In the genomic region with DNA sequence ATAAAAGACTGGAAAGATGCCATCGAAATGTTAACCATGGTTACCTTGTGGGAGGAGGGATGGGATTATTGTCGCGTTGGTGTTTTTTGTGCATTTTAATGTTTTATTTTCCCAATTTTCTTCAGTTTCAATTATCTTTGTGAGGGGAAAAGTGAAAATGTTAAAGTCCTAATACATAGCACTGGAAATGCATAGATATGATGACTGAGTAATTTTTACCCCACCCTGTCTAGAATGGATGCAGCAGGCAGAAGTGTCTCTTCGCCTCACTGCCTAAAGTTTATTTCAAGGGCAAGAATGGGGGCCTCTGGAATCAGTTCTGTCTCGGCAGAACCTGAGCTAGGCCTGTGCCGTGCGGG, we compare ENCODE assay signal across 12 cellular contexts. TPM values are rescaled to one million over a fixed set of nuclear protein-coding genes. Genes with fewer than 3 reads are reported as not detected.
DNase-seq lines count a peak whose midpoint lies in the region; ATAC-seq, FAIRE-seq and TF ChIP-seq lines count a peak whose summit lies in the region.
"Had no signal": no experiment of that assay in that cellular context is flagged by ENCODE, and none has a peak within 500 bp of the region (broad histone marks: within the 10 kb centered on the region; RNA-seq: fewer than 3 reads in every experiment).

No MANE protein-coding gene starts in this region.

- no peak for TF ChIP-seq CTCF in A549 (IDR thresholded peaks at IDR 0.05)
- TF ChIP-seq CTCF in GM23338 (conservative IDR thresholded peaks at IDR 0.05; ENCODE audit: low read depth in 2 of 2) = no peak
- no peak for TF ChIP-seq CTCF in activated CD8-positive, alpha-beta T cell treated with anti-CD3 and anti-CD28 coated beads for 36 hours (IDR thresholded peaks at IDR 0.05)

- H3F3A ChIP-seq in GM23338 (replicated peaks; ENCODE audit: low read depth) = peaks cover 22% of the 10 kb centered on the region

- H3K9me2 ChIP-seq in GM23338 (ENCODE audit: insufficient read depth) = no peaks in the 10 kb centered on the region

- no peaks in the 10 kb centered on the region for H3K36me3 ChIP-seq in GM23338 (ENCODE audit: insufficient read depth)
- H3K36me3 ChIP-seq: left lung, SJSA1, upper lobe of left lung had no signal

- H3K36me3 Mint-ChIP-seq in GM23338 (ENCODE audit: low read depth) = no peaks in the 10 kb centered on the region
- no peaks in the 10 kb centered on the region for H3K36me3 Mint-ChIP-seq in activated CD8-positive, alpha-beta T cell treated with anti-CD3 and anti-CD28 coated beads for 36 hours (ENCODE audit: low read depth)
- no peaks in the 10 kb centered on the region for H3K36me3 Mint-ChIP-seq in immature natural killer cell

- peak overlapping the region; percentile 95 for H2AFZ ChIP-seq in GM23338

- TF ChIP-seq POLR2A in A549 (IDR thresholded peaks at IDR 0.05; ENCODE audit: low read length) = no peak

- H3K4me3 ChIP-seq in A549 (peak overlapping the region; percentile 45), GM23338 (peak overlapping the region; percentile 65)

- peak overlapping the region; percentile 69 for H3K4me3 Mint-ChIP-seq in GM23338
- H3K4me3 Mint-ChIP-seq in activated CD8-positive, alpha-beta T cell treated with anti-CD3 and anti-CD28 coated beads for 36 hours = peak overlapping the region; percentile 67
- H3K4me3 Mint-ChIP-seq in immature natural killer cell = peak overlapping the region; percentile 58 to 79 (median 70)

- intact Hi-C loops in activated CD8-positive, alpha-beta T cell treated with anti-CD3 and anti-CD28 coated beads for 36 hours (cut with micrococcal nuclease) = no loop called here

- H3K4me2 ChIP-seq in A549 = peak overlapping the region; percentile 69
- peak overlapping the region; percentile 92 for H3K4me2 ChIP-seq in GM23338

- H3K27ac Mint-ChIP-seq in GM23338 (no peak overlapping the region), immature natural killer cell (no peak overlapping the region)
- H3K27ac Mint-ChIP-seq in activated CD8-positive, alpha-beta T cell treated with anti-CD3 and anti-CD28 coated beads for 36 hours = no peak overlapping the region

- TF ChIP-seq RAD21 in A549 (conservative IDR thresholded peaks at IDR 0.05 in 1 of 2, IDR thresholded peaks at IDR 0.05 in 1 of 2) = no peak

- no peaks in the 10 kb centered on the region for H3K4me1 ChIP-seq in A549
- peaks cover 47% of the 10 kb centered on the region for H3K4me1 ChIP-seq in GM23338 (ENCODE audit: insufficient read depth)

- WGBS in A549 (ENCODE audit: missing lambda C conversion rate) = 50% methylated on average over 7 of the region's 7 CpGs

- peaks cover 66% of the 10 kb centered on the region for H3K27me3 ChIP-seq in GM23338 (ENCODE audit: insufficient read depth)

- H3K9me3 Mint-ChIP-seq in GM23338 (no peaks in the 10 kb centered on the region; the same call in 2 of the 3 replicates), immature natural killer cell (peaks cover 0 to 2% (median 0%) of the 10 kb centered on the region in 6 donors)
- no peaks in the 10 kb centered on the region for H3K9me3 Mint-ChIP-seq in activated CD8-positive, alpha-beta T cell treated with anti-CD3 and anti-CD28 coated beads for 36 hours

- TF ChIP-seq EP300 in A549 (IDR thresholded peaks at IDR 0.05) = no peak

- H3K27ac ChIP-seq in A549 = peak overlapping the region; percentile 69 to 93
- no peak overlapping the region for H3K27ac ChIP-seq in GM23338 (ENCODE audit: low read depth)
- H3K27ac ChIP-seq: left lung, SJSA1, upper lobe of left lung had no signal

- no peak for FAIRE-seq in A549 (lab: Jason Lieb, UNC)

- H3K9me3 ChIP-seq in A549 = no peaks in the 10 kb centered on the region
- H3K9me3 ChIP-seq: left lung, upper lobe of left lung had no signal

- CTCF ChIA-PET in A549 (lab: Yijun Ruan, JAX) = interaction anchor here (0.6 to 9.0 kb wide), 32 partner anchors 8 to 604 kb away, joined by 3 to 82 read pairs (median 4); partner anchors contain the start of genes CEP70, FOXL2, FOXL2NB and MRPS22
- CTCF ChIA-PET in activated CD8-positive, alpha-beta T cell treated with anti-CD3 and anti-CD28 coated beads for 36 hours (lab: Charles Lee) = interaction anchor here (0.7 to 8.0 kb wide), 35 partner anchors 8 to 524 kb away, joined by 3 to 118 read pairs (median 4); partner anchors contain the start of genes CEP70, FOXL2 and FOXL2NB

- H4K20me1 ChIP-seq in GM23338 (replicated peaks; ENCODE audit: insufficient read depth) = peaks cover 3% of the 10 kb centered on the region

- ATAC-seq in A549 = no peak
- ATAC-seq in GM23338 = no peak; the same call in 2 of the 3 replicates
- ATAC-seq in activated CD8-positive, alpha-beta T cell treated with anti-CD3 and anti-CD28 coated beads for 36 hours = no peak
- ATAC-seq in HG02885 (IDR thresholded peaks at IDR 0.05; ENCODE audit: poor library complexity, unreplicated experiment) = no peak

- DNase-seq in A549 (ENCODE audit: low read depth in 1 of 2, low spot score in 1 of 2) (no peak), GM23338 (ENCODE audit: low spot score) (no peak), immature natural killer cell (no peak), iPS-NIHi11 (ENCODE audit: low spot score) (no peak), NCI-H69 (lab: John Stamatoyannopoulos, UW) (no peak), HUDEP-2 (lab: John Stamatoyannopoulos, UW; ENCODE audit: unreplicated experiment in 76 of 76) (no peak)
- DNase-seq in activated CD8-positive, alpha-beta T cell treated with anti-CD3 and anti-CD28 coated beads for 36 hours = no peak
- DNase-seq: NCI-H2081 treated with DMSO at 0.1 percent for 48 hours had no signal

- peaks cover 68% of the 10 kb centered on the region for H3K27me3 Mint-ChIP-seq in GM23338 (ENCODE audit: insufficient read depth, low read depth, poor library complexity)
- peaks cover 65% of the 10 kb centered on the region for H3K27me3 Mint-ChIP-seq in activated CD8-positive, alpha-beta T cell treated with anti-CD3 and anti-CD28 coated beads for 36 hours
- H3K27me3 Mint-ChIP-seq in immature natural killer cell (ENCODE audit: low read depth in 3 of 3) = peaks cover 8 to 38% (median 26%) of the 10 kb centered on the region in 3 donors

- H3K4me1 Mint-ChIP-seq in GM23338 (peaks cover 47% of the 10 kb centered on the region), immature natural killer cell (peaks cover 38 to 46% of the 10 kb centered on the region in 2 donors)
- H3K4me1 Mint-ChIP-seq in activated CD8-positive, alpha-beta T cell treated with anti-CD3 and anti-CD28 coated beads for 36 hours (ENCODE audit: low read depth) = peaks cover 31% of the 10 kb centered on the region

- POLR2A ChIA-PET in A549 (lab: Yijun Ruan, JAX) = interaction anchor here (1.1 to 1.2 kb wide), 3 partner anchors 12 to 418 kb away, joined by 3 to 8 read pairs (median 4); partner anchors contain the start of genes CEP70, FOXL2 and FOXL2NB
- POLR2A ChIA-PET in activated CD8-positive, alpha-beta T cell treated with anti-CD3 and anti-CD28 coated beads for 36 hours (lab: Charles Lee) = interaction anchor here (1.0 kb wide), 1 partner anchor 12 kb away, joined by 4 read pairs; no protein-coding TSS in a partner anchor

- no peaks in the 10 kb centered on the region for H3K79me2 ChIP-seq in GM23338 (replicated peaks; ENCODE audit: insufficient read depth)

TF ChIP-seq in A549, 52 proteins besides CTCF, POLR2A, EP300 and RAD21:
- TF ChIP-seq PHF8 (IDR thresholded peaks at IDR 0.05; ENCODE audit: borderline replicate concordance, low read depth) = no peak
- TF ChIP-seq, protein P1, sequence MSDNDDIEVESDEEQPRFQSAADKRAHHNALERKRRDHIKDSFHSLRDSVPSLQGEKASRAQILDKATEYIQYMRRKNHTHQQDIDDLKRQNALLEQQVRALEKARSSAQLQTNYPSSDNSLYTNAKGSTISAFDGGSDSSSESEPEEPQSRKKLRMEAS (IDR thresholded peaks at IDR 0.05) = no peak
- TF ChIP-seq MAFK (IDR thresholded peaks at IDR 0.05; ENCODE audit: partially characterized antibody) = peak; percentile 25
- TF ChIP-seq RARB (CRISPR knock-in tag; IDR thresholded peaks at IDR 0.05) = no peak

TF ChIP-seq in GM23338, 12 proteins besides CTCF, POLR2A, EP300 and RAD21 (continues in another document):
- TF ChIP-seq, protein P2, sequence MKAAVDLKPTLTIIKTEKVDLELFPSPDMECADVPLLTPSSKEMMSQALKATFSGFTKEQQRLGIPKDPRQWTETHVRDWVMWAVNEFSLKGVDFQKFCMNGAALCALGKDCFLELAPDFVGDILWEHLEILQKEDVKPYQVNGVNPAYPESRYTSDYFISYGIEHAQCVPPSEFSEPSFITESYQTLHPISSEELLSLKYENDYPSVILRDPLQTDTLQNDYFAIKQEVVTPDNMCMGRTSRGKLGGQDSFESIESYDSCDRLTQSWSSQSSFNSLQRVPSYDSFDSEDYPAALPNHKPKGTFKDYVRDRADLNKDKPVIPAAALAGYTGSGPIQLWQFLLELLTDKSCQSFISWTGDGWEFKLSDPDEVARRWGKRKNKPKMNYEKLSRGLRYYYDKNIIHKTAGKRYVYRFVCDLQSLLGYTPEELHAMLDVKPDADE (IDR thresholded peaks at IDR 0.05) = no peak
- TF ChIP-seq CREB1 (CRISPR knock-in tag; IDR thresholded peaks at IDR 0.05; ENCODE audit: low read depth) (no peak), POLR2AphosphoS5 (IDR thresholded peaks at IDR 0.05; ENCODE audit: low read depth) (no peak), ZNF331 (CRISPR knock-in tag; IDR thresholded peaks at IDR 0.05; ENCODE audit: low read depth) (no peak)

RNA-seq across cellular contexts. Expression of gene FOXL2, which starts 11.5 kb away (rescaled TPM):
- polyA plus RNA-seq in A549 (2011; rRNA removed) = 0.90 and 1.2 TPM in 2 replicates
- 1.7 and 2.8 TPM in 2 replicates for polyA plus RNA-seq in A549 (2012; cell fraction: cytosol; rRNA removed)
- 2.6 and 3.0 TPM in 2 replicates for polyA plus RNA-seq in A549 (2012; cell fraction: nucleus; rRNA removed)
- polyA plus RNA-seq in A549 (2017; fragmentation: RNase III; extraction: RNeasy Plus Mini Kit Qiagen cat#74134 plus additional on column Dnase treatment) = 2.7 to 3.6 TPM (median 3.1 TPM) in 3 replicates
- 0.91 and 1.0 TPM in 2 replicates for polyA minus RNA-seq in A549 (2011; rRNA and poly(A)+ RNA removed)
- 2.3 and 3.5 TPM in 2 replicates for total RNA-seq in GM23338 (2014; rRNA removed; shearing (Covaris generic))
- polyA plus RNA-seq in GM23338 (2016; fragmentation: Nextera tagmentation; extraction: Ambion mirVana) = 0.89 and 1.2 TPM in 2 replicates
- total RNA-seq in activated CD8-positive, alpha-beta T cell treated with anti-CD3 and anti-CD28 coated beads for 36 hours = not detected
- polyA plus RNA-seq in immature natural killer cell = not detected
- total RNA-seq: left lung, SJSA1 had no signal

RNA-seq across cellular contexts. Expression of gene FOXL2NB, which starts 11.5 kb away (rescaled TPM):
- polyA plus RNA-seq in A549 (2011; rRNA removed) (2.2 and 2.3 TPM in 2 replicates), A549 (2017; fragmentation: RNase III; extraction: RNeasy Plus Mini Kit Qiagen cat#74134 plus additional on column Dnase treatment) (2.6 to 3.5 TPM (median 3.2 TPM) in 3 replicates), GM23338 (2016; fragmentation: Nextera tagmentation; extraction: Ambion mirVana) (9.3 and 11.2 TPM in 2 replicates), immature natural killer cell (not detected)
- 1.2 and 2.0 TPM in 2 replicates for polyA plus RNA-seq in A549 (2012; cell fraction: cytosol; rRNA removed)
- polyA plus RNA-seq in A549 (2012; cell fraction: nucleus; rRNA removed) = 4.4 and 4.9 TPM in 2 replicates
- 1.9 and 3.3 TPM in 2 replicates for polyA minus RNA-seq in A549 (2011; rRNA and poly(A)+ RNA removed)
- total RNA-seq in GM23338 (2014; rRNA removed; shearing (Covaris generic)) = 10.0 and 15.6 TPM in 2 replicates
- total RNA-seq in activated CD8-positive, alpha-beta T cell treated with anti-CD3 and anti-CD28 coated beads for 36 hours = not detected
- total RNA-seq: left lung, SJSA1 had no signal
